Comparison of ENCODE assay signal across 25 cellular contexts in the genomic region with DNA sequence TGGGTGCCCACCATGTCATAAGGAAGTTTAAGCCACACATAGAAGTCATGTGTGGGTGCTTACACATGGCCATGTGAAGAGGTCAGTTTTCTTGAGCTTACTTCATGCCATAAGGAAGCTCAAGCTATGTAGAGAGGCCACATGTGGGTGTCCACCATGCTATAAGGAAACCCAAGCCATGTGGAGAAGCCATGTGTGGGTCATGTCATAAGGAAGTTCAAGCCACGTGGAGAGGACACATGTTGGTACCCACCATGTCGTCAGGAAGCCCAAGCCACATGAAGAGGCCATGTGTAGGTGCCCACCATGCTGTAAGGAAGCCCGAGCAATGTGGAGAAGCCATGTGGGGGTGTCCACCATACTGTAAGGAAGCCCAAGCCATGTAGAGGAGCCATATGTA.
"Had no signal": no experiment of that assay in that cellular context is flagged by ENCODE, and none has a peak within 500 bp of the region (broad histone marks: within the 10 kb centered on the region; RNA-seq: fewer than 3 reads in every experiment).

No MANE protein-coding gene starts in this region.

- H3K9me3 ChIP-seq: colonic mucosa, gastrocnemius medialis had no signal

- H3K27me3 ChIP-seq: colonic mucosa, gastrocnemius medialis, left lung had no signal

- DNase-seq: colonic mucosa; cortex of kidney; effector CD8-positive, alpha-beta T cell; effector memory CD8-positive, alpha-beta T cell; endodermal cell; erythroblast; esophagus squamous epithelium; foreskin fibroblast; foreskin melanocyte; gastrocnemius medialis; glutamatergic neuron; head of caudate nucleus; heart right ventricle; hippocampal formation; left cardiac atrium; left lung; left ventricle myocardium superior; lower lobe of right lung; mesendoderm; midbrain had no signal

- FAIRE-seq: endometrium, islet of Langerhans, keratinocyte had no signal

- ATAC-seq: effector memory CD8-positive, alpha-beta T cell; esophagus mucosa; gastrocnemius medialis; heart right ventricle; left cardiac atrium; left lung; left ventricle myocardium superior had no signal

- H3K4me1 ChIP-seq: colonic mucosa, esophagus squamous epithelium, gastrocnemius medialis, heart right ventricle, left lung, lower lobe of right lung had no signal

- H3K27ac ChIP-seq: colonic mucosa, epithelial cell of prostate, esophagus squamous epithelium, gastrocnemius medialis, heart right ventricle, left lung, lower lobe of right lung had no signal

- H3K4me3 ChIP-seq: colonic mucosa, esophagus squamous epithelium, gastrocnemius medialis, heart right ventricle, left lung, lower lobe of right lung had no signal

- H3K36me3 ChIP-seq: colonic mucosa, esophagus squamous epithelium, gastrocnemius medialis, heart right ventricle, left lung, lower lobe of right lung had no signal
